In the genomic region with DNA sequence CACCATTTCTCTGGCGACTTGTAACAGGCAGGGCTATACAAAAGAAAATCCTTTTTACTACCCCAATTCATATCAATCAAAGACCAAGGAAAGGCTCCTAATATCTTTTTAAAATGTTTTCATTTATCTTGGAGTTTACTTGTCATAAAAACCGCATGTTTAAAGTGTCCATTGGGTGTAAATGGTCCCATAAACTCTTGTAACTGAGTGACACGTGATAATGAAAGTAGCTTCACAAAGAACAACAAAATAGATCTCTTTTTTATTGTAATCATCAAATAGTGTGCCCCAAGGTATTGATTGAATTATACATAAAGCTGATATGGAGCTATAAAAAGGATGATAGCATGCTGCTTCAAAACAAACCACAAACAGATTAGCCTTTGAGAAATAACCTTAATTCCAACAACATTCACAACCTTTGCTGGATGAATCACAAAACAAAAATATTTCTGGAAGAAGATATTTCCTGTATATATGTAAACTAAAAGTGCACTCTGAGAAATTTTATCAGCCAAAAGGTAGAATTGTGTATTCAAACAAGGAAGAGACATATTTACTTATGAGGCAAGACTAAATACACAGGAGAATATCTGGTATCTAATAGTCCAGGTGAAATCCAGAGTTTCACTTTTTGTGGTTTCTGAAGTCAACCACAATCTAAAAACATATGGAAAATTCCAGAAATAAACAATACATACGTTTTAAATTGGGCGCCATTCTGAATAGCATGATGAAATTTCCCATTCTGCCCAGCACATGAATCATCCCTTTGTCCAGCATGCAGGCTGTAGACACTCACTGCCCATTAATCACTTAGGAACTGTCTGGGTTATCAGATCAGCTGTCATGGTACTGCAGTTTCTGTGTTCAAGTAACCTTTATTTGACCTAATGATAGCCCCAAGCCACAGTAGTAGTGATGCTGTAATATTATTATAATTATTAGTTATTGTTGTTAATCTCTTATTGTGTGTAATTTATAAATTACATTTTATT, we compare ENCODE assay signal across 16 cellular contexts.
DNase-seq lines count a peak whose midpoint lies in the region; ATAC-seq, FAIRE-seq and TF ChIP-seq lines count a peak whose summit lies in the region.
"Had no signal": no experiment of that assay in that cellular context is flagged by ENCODE, and none has a peak within 500 bp of the region (broad histone marks: within the 10 kb centered on the region; RNA-seq: fewer than 3 reads in every experiment).

No MANE protein-coding gene starts in this region.

- no peaks in the 10 kb centered on the region; the same call in 1 of the 2 replicates for H4K20me1 ChIP-seq in GM12878 (ENCODE audit: control insufficient read depth, insufficient read depth)

- no peak overlapping the region for H3K9ac ChIP-seq in GM12878 (ENCODE audit: control insufficient read depth, insufficient read depth, low read length)

- intact Hi-C loops in GM12878 (cut with micrococcal nuclease; ENCODE audit: unreplicated experiment) = no loop called here

- H3K4me3 ChIP-seq in GM12878 = no peak overlapping the region
- H3K4me3 ChIP-seq: left lung had no signal

- H3K9me3 ChIP-seq in GM12878 (replicated peaks; ENCODE audit: control insufficient read depth, insufficient read depth, low read length) = no peaks in the 10 kb centered on the region; the same call in 2 of the 3 replicates
- H3K9me3 ChIP-seq: left lung had no signal

- no peak overlapping the region for H2AFZ ChIP-seq in GM12878 (ENCODE audit: control insufficient read depth, low read depth, low read length)

- in situ Hi-C loops in GM12878 (cut with MboI) = no loop called here

- no peaks in the 10 kb centered on the region for H3K79me2 ChIP-seq in GM12878 (ENCODE audit: control insufficient read depth, insufficient read depth, low read length)

- SMC1A ChIA-PET in GM12878 (lab: Charles Lee; ENCODE audit: uncharacterized antibody, unreplicated experiment) = interaction anchor here (1.0 to 11.6 kb wide), 16 partner anchors 9 to 107 kb away, joined by 3 to 135 read pairs (median 4); no protein-coding TSS in a partner anchor

- ATAC-seq in GM12878 (0 out of 3 replicates have a peak, but pooled peaks have one; percentile 7), HG03108 (IDR thresholded peaks at IDR 0.05; ENCODE audit: unreplicated experiment) (no peak), HG02981 (IDR thresholded peaks at IDR 0.05; ENCODE audit: unreplicated experiment) (no peak), GM19328 (IDR thresholded peaks at IDR 0.05; ENCODE audit: unreplicated experiment) (no peak)
- ATAC-seq: CD8-positive, alpha-beta T cell; left lung; stimulated activated memory B cell treated with anti-CD40 and anti-IgM and Interleukin-4, amounts not matched to agents 10 μg/mL and 1 μg/mL and 100 μg/mL, for 72 hours had no signal

- H3K4me2 ChIP-seq in GM12878 (ENCODE audit: control insufficient read depth, insufficient read depth) = no peak overlapping the region

- peak; percentile 61 for DNase-seq in DMS53 (lab: John Stamatoyannopoulos, UW)
- peak; percentile 57 for DNase-seq in NCI-H69 (lab: John Stamatoyannopoulos, UW)
- DNase-seq in GM12878 (ENCODE audit: low read depth, low spot score) = no peak
- peak; percentile 72 for DNase-seq in medulla oblongata (ENCODE audit: extremely low spot score)
- no peak for DNase-seq in HuH-7.5 (ENCODE audit: low spot score)
- DNase-seq: activated naive CD4-positive, alpha-beta T cell treated with anti-CD3 and anti-CD28 coated beads, Interleukin-2, amount 50 U/mL, for 16 hours; CD8-positive, alpha-beta T cell; cortex of kidney; foreskin fibroblast; KBM-7; left lung; NCI-H2081 treated with DMSO at 0.1 percent for 48 hours had no signal

- BruUV-seq in GM12878 (replicated peaks; lab: Mats Ljungman, UMichigan) = no TSS peak

- FAIRE-seq in GM12878 (lab: Jason Lieb, UNC) = no peak

- RAD21 ChIA-PET in GM12878 (lab: Charles Lee; ENCODE audit: unreplicated experiment) = interaction anchor here (1.0 to 2.3 kb wide), 4 partner anchors 37 to 79 kb away, joined by 3 to 8 read pairs (median 6); no protein-coding TSS in a partner anchor

- POLR2A ChIA-PET in GM12878 (lab: Charles Lee) = no interaction called here

- CTCF ChIA-PET in GM12878 (lab: Yijun Ruan, JAX) = interaction anchor here (1.0 to 2.7 kb wide), 5 partner anchors 22 to 139 kb away, joined by 3 to 11 read pairs (median 4); no protein-coding TSS in a partner anchor

- TF ChIP-seq CTCF in GM12878 (IDR thresholded peaks at IDR 0.05 in 2 of 3, conservative IDR thresholded peaks at IDR 0.05 in 1 of 3; ENCODE audit: control insufficient read depth in 2 of 3, extremely low read depth in 1 of 3, insufficient read depth in 1 of 3, low read depth in 3 of 3, low read length in 3 of 3) = no peak

- 32% methylated on average over 5 of the region's 5 CpGs for whole genome bisulfite sequencing in GM12878 (ENCODE audit: insufficient coverage, insufficient replicate concordance, low lambda C conversion rate, missing lambda C conversion rate)

- no peaks in the 10 kb centered on the region for H3K27me3 ChIP-seq in GM12878 (replicated peaks in 1 of 2; ENCODE audit: control insufficient read depth in 2 of 2, insufficient read depth in 2 of 2, low read length in 1 of 2)
- H3K27me3 ChIP-seq: left lung had no signal

- no peaks in the 10 kb centered on the region for H3K4me1 ChIP-seq in GM12878 (ENCODE audit: control insufficient read depth, insufficient read depth, low read length)
- H3K4me1 ChIP-seq: left lung had no signal

- TF ChIP-seq POLR2A in GM12878 (IDR thresholded peaks at IDR 0.05; ENCODE audit: low read depth, low read length) = no peak

- no peak for TF ChIP-seq EP300 in GM12878 (IDR thresholded peaks at IDR 0.05; ENCODE audit: borderline replicate concordance in 1 of 2, control insufficient read depth in 1 of 2, low read depth in 2 of 2, low read length in 2 of 2)

- H3K36me3 ChIP-seq in GM12878 (ENCODE audit: control insufficient read depth in 2 of 2, insufficient read depth in 2 of 2, low read length in 1 of 2) = no peaks in the 10 kb centered on the region
- H3K36me3 ChIP-seq: left lung had no signal

- TF ChIP-seq RAD21 in GM12878 (IDR thresholded peaks at IDR 0.05; ENCODE audit: insufficient read depth, low read depth, low read length) = no peak

- no peak overlapping the region for H3K27ac ChIP-seq in GM12878 (ENCODE audit: control insufficient read depth, insufficient read depth)
- H3K27ac ChIP-seq: left lung had no signal

TF ChIP-seq in GM12878, 131 proteins besides CTCF, POLR2A, EP300 and RAD21:
- TF ChIP-seq IKZF2 (IDR thresholded peaks at IDR 0.05) = peak in 1 of 2 experiments; percentile 32; a peak in 1 of 4 replicates
- TF ChIP-seq IKZF1 (conservative IDR thresholded peaks at IDR 0.05) = 0 out of 2 replicates have a peak, but pooled peaks have one; percentile 32
- no peak for TF ChIP-seq PML (IDR thresholded peaks at IDR 0.05; ENCODE audit: low read length)
- no peak for TF ChIP-seq GATAD2B (conservative IDR thresholded peaks at IDR 0.05; ENCODE audit: low read depth)
- TF ChIP-seq MEF2A (IDR thresholded peaks at IDR 0.05; ENCODE audit: insufficient read depth, low read depth, low read length) = no peak
- TF ChIP-seq, protein P1, sequence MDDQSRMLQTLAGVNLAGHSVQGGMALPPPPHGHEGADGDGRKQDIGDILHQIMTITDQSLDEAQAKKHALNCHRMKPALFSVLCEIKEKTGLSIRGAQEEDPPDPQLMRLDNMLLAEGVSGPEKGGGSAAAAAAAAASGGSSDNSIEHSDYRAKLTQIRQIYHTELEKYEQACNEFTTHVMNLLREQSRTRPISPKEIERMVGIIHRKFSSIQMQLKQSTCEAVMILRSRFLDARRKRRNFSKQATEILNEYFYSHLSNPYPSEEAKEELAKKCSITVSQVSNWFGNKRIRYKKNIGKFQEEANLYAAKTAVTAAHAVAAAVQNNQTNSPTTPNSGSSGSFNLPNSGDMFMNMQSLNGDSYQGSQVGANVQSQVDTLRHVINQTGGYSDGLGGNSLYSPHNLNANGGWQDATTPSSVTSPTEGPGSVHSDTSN (IDR thresholded peaks at IDR 0.05; ENCODE audit: insufficient replicate concordance, low read depth, low read length) = peak; percentile 74
- TF ChIP-seq, protein P2, sequence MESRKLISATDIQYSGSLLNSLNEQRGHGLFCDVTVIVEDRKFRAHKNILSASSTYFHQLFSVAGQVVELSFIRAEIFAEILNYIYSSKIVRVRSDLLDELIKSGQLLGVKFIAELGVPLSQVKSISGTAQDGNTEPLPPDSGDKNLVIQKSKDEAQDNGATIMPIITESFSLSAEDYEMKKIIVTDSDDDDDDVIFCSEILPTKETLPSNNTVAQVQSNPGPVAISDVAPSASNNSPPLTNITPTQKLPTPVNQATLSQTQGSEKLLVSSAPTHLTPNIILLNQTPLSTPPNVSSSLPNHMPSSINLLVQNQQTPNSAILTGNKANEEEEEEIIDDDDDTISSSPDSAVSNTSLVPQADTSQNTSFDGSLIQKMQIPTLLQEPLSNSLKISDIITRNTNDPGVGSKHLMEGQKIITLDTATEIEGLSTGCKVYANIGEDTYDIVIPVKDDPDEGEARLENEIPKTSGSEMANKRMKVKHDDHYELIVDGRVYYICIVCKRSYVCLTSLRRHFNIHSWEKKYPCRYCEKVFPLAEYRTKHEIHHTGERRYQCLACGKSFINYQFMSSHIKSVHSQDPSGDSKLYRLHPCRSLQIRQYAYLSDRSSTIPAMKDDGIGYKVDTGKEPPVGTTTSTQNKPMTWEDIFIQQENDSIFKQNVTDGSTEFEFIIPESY (IDR thresholded peaks at IDR 0.05) = no peak
- TF ChIP-seq POLR2AphosphoS2 (IDR thresholded peaks at IDR 0.05; ENCODE audit: low read depth, low read length) = no peak
- TF ChIP-seq, protein P3, sequence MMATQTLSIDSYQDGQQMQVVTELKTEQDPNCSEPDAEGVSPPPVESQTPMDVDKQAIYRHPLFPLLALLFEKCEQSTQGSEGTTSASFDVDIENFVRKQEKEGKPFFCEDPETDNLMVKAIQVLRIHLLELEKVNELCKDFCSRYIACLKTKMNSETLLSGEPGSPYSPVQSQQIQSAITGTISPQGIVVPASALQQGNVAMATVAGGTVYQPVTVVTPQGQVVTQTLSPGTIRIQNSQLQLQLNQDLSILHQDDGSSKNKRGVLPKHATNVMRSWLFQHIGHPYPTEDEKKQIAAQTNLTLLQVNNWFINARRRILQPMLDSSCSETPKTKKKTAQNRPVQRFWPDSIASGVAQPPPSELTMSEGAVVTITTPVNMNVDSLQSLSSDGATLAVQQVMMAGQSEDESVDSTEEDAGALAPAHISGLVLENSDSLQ (IDR thresholded peaks at IDR 0.05) = peak; percentile 44; the same call in 1 of the 2 replicates
- TF ChIP-seq RFX5 (IDR thresholded peaks at IDR 0.05; ENCODE audit: low read depth, low read length) = no peak
TF ChIP-seq in GM12878: peak in this region for 4.

Comparison
In these comparisons a context has a peak if more than half of its experiments do, and no peak if none do; other contexts are left out.
1. DNase-seq: peak in DMS53 (single experiment), NCI-H69 (single experiment) and medulla oblongata (single experiment); none in GM12878 (single experiment) and HuH-7.5 (single experiment).